In the genomic region with DNA sequence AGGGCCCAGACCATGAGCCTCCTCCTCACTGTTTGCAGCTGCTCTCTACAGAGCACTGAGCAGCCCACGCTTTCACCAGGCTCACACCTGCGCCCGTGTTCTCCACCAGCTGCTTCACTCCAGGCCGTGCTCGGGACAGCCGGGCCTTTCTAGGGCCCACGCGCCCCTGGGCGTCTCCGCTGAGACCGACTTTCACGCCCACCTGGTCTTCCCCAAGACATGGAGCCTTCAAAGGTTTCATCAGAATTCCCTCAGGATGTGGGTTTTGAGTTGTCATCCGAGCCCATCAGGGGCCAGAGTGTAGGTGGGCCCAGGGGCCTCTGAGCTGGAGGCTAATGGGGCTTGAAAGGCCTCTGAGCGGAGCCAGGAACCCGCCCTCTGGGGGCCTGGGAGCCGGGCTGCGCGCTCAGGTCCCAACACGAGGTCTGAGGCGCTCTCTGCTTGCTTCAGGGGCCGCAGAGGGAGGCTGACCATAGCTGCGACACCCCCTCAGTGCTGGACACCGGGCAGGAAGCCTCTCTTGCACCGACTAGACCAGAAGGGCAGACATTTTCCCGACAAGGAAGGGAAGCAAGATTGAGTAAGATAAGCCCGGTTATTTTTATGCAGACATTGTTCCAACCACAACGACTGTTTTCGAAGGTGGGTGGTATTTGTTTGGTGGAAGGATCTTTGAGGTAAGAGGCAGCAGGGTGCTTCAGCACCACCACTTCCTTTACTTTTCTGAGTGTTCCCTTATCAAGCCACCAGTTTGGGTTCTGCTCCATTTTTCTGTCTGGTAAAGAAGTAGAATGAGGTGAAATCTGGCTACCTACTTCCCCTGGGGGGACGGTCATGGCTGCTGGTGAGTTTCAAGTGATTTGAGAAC, we compare ENCODE assay signal across 8 cellular contexts.
DNase-seq lines count a peak whose midpoint lies in the region; ATAC-seq and TF ChIP-seq lines count a peak whose summit lies in the region.

No MANE protein-coding gene starts in this region.

- H3K4me1 Mint-ChIP-seq in HFFc6 (ENCODE audit: low read depth) = peaks cover 47% of the 10 kb centered on the region
- H3K4me1 Mint-ChIP-seq in endothelial cell (ENCODE audit: unreplicated experiment) = peaks cover 16% of the 10 kb centered on the region

- DNase-seq in activated CD4-positive, alpha-beta T cell treated with anti-CD3 and anti-CD28 coated beads, Interleukin-2, amount 50 U/mL, for 48 hours = peak; percentile 63 to 71
- DNase-seq in right lobe of liver (no peak), medulla oblongata (ENCODE audit: extremely low spot score) (no peak), NCI-H187 (lab: John Stamatoyannopoulos, UW) (no peak), HFFc6 (no peak), endothelial cell (ENCODE audit: low spot score) (no peak)

- no peak for TF ChIP-seq POLR2A in right lobe of liver (IDR thresholded peaks at IDR 0.05)

- no peak overlapping the region for H3K27ac Mint-ChIP-seq in HFFc6
- H3K27ac Mint-ChIP-seq in endothelial cell (ENCODE audit: unreplicated experiment) = no peak overlapping the region

- ATAC-seq in GM19395 (IDR thresholded peaks at IDR 0.05; ENCODE audit: unreplicated experiment) = peak; percentile 67
- ATAC-seq in HG03342 (IDR thresholded peaks at IDR 0.05; ENCODE audit: unreplicated experiment) = peak; percentile 71
- peak in 3 of 4 donors; percentile 18 to 25 (median 19) for ATAC-seq in right lobe of liver

- TF ChIP-seq CTCF in right lobe of liver (IDR thresholded peaks at IDR 0.05) = no peak
- TF ChIP-seq CTCF in HFFc6 (IDR thresholded peaks at IDR 0.05) = no peak
- TF ChIP-seq CTCF in endothelial cell (IDR thresholded peaks at IDR 0.05; ENCODE audit: unreplicated experiment) = no peak

- H3K27me3 Mint-ChIP-seq in HFFc6 (ENCODE audit: insufficient read depth) (no peaks in the 10 kb centered on the region; the same call in 1 of the 2 replicates), endothelial cell (ENCODE audit: unreplicated experiment) (no peaks in the 10 kb centered on the region)

- no peaks in the 10 kb centered on the region for H3K9me3 Mint-ChIP-seq in HFFc6
- H3K9me3 Mint-ChIP-seq in endothelial cell (ENCODE audit: unreplicated experiment) = no peaks in the 10 kb centered on the region

- no peaks in the 10 kb centered on the region for H3K9me3 ChIP-seq in right lobe of liver

- H3K36me3 ChIP-seq in right lobe of liver = no peaks in the 10 kb centered on the region

- no peak overlapping the region for H3K4me3 ChIP-seq in right lobe of liver

- no peaks in the 10 kb centered on the region for H3K36me3 Mint-ChIP-seq in HFFc6 (ENCODE audit: low read depth)
- H3K36me3 Mint-ChIP-seq in endothelial cell (ENCODE audit: low read depth, unreplicated experiment) = no peaks in the 10 kb centered on the region

- no peaks in the 10 kb centered on the region for H3K4me1 ChIP-seq in right lobe of liver

- intact Hi-C loops in right lobe of liver (cut with DNase I) = no loop called here

- H3K27me3 ChIP-seq in right lobe of liver = no peaks in the 10 kb centered on the region

- no peak overlapping the region for H3K4me3 Mint-ChIP-seq in HFFc6
- H3K4me3 Mint-ChIP-seq in endothelial cell (ENCODE audit: unreplicated experiment) = no peak overlapping the region

- WGBS in right lobe of liver (ENCODE audit: insufficient coverage, low coverage, low lambda C conversion rate, missing lambda C conversion rate) = 54% methylated on average over 18 of the region's 29 CpGs

- H3K27ac ChIP-seq in right lobe of liver = no peak overlapping the region

Comparison
In these comparisons a context has a peak if more than half of its experiments do, and no peak if none do; other contexts are left out.
1. ATAC-seq: peak in every context shown above with its lines; median percentile 71 in HG03342; 67 in GM19395; 19 in right lobe of liver.
2. DNase-seq: peak in activated CD4-positive, alpha-beta T cell treated with anti-CD3 and anti-CD28 coated beads, Interleukin-2, amount 50 U/mL, for 48 hours (2 of 2); none in right lobe of liver (0 of 3), medulla oblongata (single experiment), NCI-H187 (0 of 2), HFFc6 (single experiment) and endothelial cell (single experiment).